In the genomic region with DNA sequence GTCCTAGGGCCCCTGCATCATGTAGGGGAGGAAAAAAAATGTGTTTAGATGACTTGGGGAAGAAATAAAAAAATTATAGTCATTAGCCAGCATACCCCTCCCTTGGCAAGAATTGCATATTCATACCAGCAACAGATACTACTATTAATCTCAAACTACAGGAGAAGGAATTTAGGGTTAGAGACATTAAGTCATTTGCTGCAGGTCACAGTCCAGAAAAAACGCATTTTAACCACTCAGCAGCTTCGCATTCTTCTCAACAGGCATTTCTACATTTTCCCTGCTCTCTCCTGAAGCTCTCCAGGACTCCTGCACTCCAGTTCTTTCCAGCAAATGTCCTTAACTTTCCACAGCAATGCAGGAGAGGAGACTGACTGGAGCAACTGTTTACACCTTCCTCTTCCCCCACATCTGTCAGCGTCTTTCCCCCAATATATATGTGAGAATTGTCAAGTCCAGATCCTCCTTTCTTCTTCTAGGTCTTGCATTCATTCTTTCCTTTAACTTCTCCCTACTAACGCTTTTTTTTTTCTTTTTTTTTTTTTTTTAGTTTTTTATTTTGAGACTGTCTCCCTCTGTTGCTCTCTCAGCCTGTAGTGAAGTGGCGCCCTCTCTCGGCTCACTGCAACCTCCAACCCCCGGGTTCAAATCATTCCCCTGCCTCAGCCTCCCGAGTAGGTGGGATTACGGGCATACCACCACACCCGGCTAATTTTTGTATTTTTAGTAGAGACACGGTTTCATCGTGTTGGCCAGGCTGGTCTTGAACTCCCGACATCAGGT, we compare ENCODE assay signal across 1 cellular context.
TF ChIP-seq lines count a peak whose summit lies in the region.

No MANE protein-coding gene starts in this region.

TF ChIP-seq in GM12878, 131 proteins besides CTCF, POLR2A, EP300 and RAD21 (continued from another document):
- peak; percentile 55; the same call in 1 of the 2 replicates for TF ChIP-seq SMC3 (IDR thresholded peaks at IDR 0.05; ENCODE audit: borderline replicate concordance, low read length)
- no peak for TF ChIP-seq MXI1 (IDR thresholded peaks at IDR 0.05; ENCODE audit: low read depth, low read length)
- TF ChIP-seq, protein P1, sequence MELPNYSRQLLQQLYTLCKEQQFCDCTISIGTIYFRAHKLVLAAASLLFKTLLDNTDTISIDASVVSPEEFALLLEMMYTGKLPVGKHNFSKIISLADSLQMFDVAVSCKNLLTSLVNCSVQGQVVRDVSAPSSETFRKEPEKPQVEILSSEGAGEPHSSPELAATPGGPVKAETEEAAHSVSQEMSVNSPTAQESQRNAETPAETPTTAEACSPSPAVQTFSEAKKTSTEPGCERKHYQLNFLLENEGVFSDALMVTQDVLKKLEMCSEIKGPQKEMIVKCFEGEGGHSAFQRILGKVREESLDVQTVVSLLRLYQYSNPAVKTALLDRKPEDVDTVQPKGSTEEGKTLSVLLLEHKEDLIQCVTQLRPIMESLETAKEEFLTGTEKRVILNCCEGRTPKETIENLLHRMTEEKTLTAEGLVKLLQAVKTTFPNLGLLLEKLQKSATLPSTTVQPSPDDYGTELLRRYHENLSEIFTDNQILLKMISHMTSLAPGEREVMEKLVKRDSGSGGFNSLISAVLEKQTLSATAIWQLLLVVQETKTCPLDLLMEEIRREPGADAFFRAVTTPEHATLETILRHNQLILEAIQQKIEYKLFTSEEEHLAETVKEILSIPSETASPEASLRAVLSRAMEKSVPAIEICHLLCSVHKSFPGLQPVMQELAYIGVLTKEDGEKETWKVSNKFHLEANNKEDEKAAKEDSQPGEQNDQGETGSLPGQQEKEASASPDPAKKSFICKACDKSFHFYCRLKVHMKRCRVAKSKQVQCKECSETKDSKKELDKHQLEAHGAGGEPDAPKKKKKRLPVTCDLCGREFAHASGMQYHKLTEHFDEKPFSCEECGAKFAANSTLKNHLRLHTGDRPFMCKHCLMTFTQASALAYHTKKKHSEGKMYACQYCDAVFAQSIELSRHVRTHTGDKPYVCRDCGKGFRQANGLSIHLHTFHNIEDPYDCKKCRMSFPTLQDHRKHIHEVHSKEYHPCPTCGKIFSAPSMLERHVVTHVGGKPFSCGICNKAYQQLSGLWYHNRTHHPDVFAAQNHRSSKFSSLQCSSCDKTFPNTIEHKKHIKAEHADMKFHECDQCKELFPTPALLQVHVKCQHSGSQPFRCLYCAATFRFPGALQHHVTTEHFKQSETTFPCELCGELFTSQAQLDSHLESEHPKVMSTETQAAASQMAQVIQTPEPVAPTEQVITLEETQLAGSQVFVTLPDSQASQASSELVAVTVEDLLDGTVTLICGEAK (IDR thresholded peaks at IDR 0.05; ENCODE audit: borderline replicate concordance) = 0 out of 2 replicates have a peak, but pooled peaks have one; percentile 17
- TF ChIP-seq MYB (IDR thresholded peaks at IDR 0.05; ENCODE audit: borderline replicate concordance, low read depth, low read length) = no peak
- TF ChIP-seq ZNF384 (IDR thresholded peaks at IDR 0.05; ENCODE audit: borderline replicate concordance, low read depth, low read length) = peak; percentile 68
